8 cellular contexts compared by ENCODE assay signal in genomic region chr1:201955750-201956143, GRCh38. TPM values are rescaled to one million over a fixed set of nuclear protein-coding genes. Genes with fewer than 3 reads are reported as not detected.
DNase-seq lines count a peak whose midpoint lies in the region; ATAC-seq, FAIRE-seq and TF ChIP-seq lines count a peak whose summit lies in the region.

No MANE protein-coding gene starts in this region.

- H3K9me3 Mint-ChIP-seq in MCF 10A (ENCODE audit: unreplicated experiment), result no peaks in the 10 kb centered on the region

- H3K9ac ChIP-seq in muscle layer of colon (ENCODE audit: low read length), result peak overlapping the region; percentile 71

- H3K4me1 ChIP-seq in muscle layer of colon (ENCODE audit: insufficient read depth, low read length), result peaks cover 17% of the 10 kb centered on the region

- H3K4me1 Mint-ChIP-seq in MCF 10A (ENCODE audit: insufficient read depth, unreplicated experiment), result peaks cover 12% of the 10 kb centered on the region

- intact Hi-C loops in MCF 10A (cut with micrococcal nuclease), result loop anchor here (1.0 kb wide), 1 partner anchor 59 kb away; no protein-coding TSS in a partner anchor

- no peak for FAIRE-seq in D721Med (lab: Jason Lieb, UNC)

- no peaks in the 10 kb centered on the region for H3K27me3 ChIP-seq in HL-60 (ENCODE audit: insufficient read depth, poor library complexity, severe bottlenecking)
- H3K27me3 ChIP-seq in muscle layer of colon (ENCODE audit: control insufficient read depth in 1 of 2, insufficient read depth in 2 of 2, low read length in 2 of 2), result no peaks in the 10 kb centered on the region

- H3K27ac ChIP-seq in C4-2B (peak overlapping the region; percentile 96), HL-60 (replicated peaks) (peak overlapping the region; percentile 88), muscle layer of colon (ENCODE audit: low read depth, low read length) (peak overlapping the region; percentile 89)

- TSS peak; percentile 61 for BruUV-seq in MCF 10A (replicated peaks; lab: Mats Ljungman, UMichigan)

- H3K36me3 Mint-ChIP-seq in MCF 10A (ENCODE audit: insufficient read depth, unreplicated experiment), result peaks cover 63% of the 10 kb centered on the region

- CTCF ChIA-PET in MCF 10A (lab: Yijun Ruan, JAX), result interaction anchor here (0.6 to 28.5 kb wide), 6 partner anchors 17 to 156 kb away, joined by 3 to 882 read pairs (median 4); partner anchors contain the start of gene SHISA4

- H3K9me3 ChIP-seq in muscle layer of colon (ENCODE audit: low read length), result no peaks in the 10 kb centered on the region

- POLR2A ChIA-PET in MCF 10A (lab: Yijun Ruan, JAX), result interaction anchor here (0.6 to 6.1 kb wide), 30 partner anchors 10 to 494 kb away, joined by 3 to 87 read pairs (median 7); partner anchors contain the start of genes IPO9, LMOD1 and RNPEP

- DNase-seq in HL-60 (ENCODE audit: low read depth in 1 of 2, low spot score in 1 of 2), result no peak
- DNase-seq in MCF 10A (ENCODE audit: unreplicated experiment), result no peak
- DNase-seq in D721Med (ENCODE audit: insufficient read length, low spot score), result no peak
- no peak for DNase-seq in epidermal melanocyte (ENCODE audit: insufficient read length, low spot score)
- no peak for DNase-seq in COR-L47 (lab: John Stamatoyannopoulos, UW)

- H3K4me3 Mint-ChIP-seq in MCF 10A (ENCODE audit: unreplicated experiment), result peak overlapping the region; percentile 96

- no peak for ATAC-seq in HG03039 (IDR thresholded peaks at IDR 0.05; ENCODE audit: unreplicated experiment)

- H3K4me3 ChIP-seq in HL-60 (replicated peaks; ENCODE audit: insufficient read depth, low read length), result peak overlapping the region; percentile 91
- peak overlapping the region; percentile 96 to 99 for H3K4me3 ChIP-seq in muscle layer of colon (ENCODE audit: low read depth in 1 of 2, low read length in 2 of 2)

- peak overlapping the region; percentile 99 for H3K27ac Mint-ChIP-seq in MCF 10A (ENCODE audit: low read depth, unreplicated experiment)

- peaks cover 26% of the 10 kb centered on the region for H3K36me3 ChIP-seq in muscle layer of colon (ENCODE audit: insufficient read depth, low read length)

- no peaks in the 10 kb centered on the region for H3K27me3 Mint-ChIP-seq in MCF 10A (ENCODE audit: insufficient read depth, unreplicated experiment)

- TF ChIP-seq CTCF in C4-2B (conservative IDR thresholded peaks at IDR 0.05) (no peak), HL-60 (IDR thresholded peaks at IDR 0.05; ENCODE audit: insufficient read depth, low read length) (no peak), MCF 10A (IDR thresholded peaks at IDR 0.05; ENCODE audit: unreplicated experiment) (no peak), D721Med (IDR thresholded peaks at IDR 0.05; ENCODE audit: insufficient read depth, missing control alignments) (no peak)

RNA-seq across cellular contexts. Expression of gene TIMM17A, which starts 0.4 kb away (rescaled TPM):
- 157 and 171 TPM in 2 replicates for total RNA-seq in MCF 10A (2022)

RNA-seq across cellular contexts. Expression of gene LMOD1, which starts 9.4 kb away (rescaled TPM):
- total RNA-seq in MCF 10A (2022), result not detected in 2 replicates

RNA-seq across cellular contexts. Expression of gene RNPEP, which starts 26.7 kb away (rescaled TPM):
- total RNA-seq in MCF 10A (2022), result 147 and 155 TPM in 2 replicates

RNA-seq across cellular contexts. Expression of gene ELF3, which starts 54.6 kb away (rescaled TPM):
- total RNA-seq in MCF 10A (2022), result 0.10 and 0.33 TPM in 2 replicates
